In the genomic region with DNA sequence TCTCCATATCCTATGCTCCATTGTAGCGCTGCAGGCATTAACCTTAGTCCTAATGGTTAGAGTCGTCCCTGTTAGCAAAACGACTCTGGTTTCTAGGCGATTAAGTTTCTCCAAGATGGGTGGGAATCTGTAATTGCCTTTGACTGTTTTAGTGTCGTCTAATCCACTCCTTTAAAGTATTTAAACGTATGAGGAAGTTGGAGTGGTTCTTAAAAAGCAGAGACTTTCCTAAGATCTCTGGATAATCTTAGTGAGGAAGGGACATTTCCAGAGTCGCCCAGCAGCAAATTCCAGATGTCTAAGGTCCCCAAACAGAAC, we compare ENCODE assay signal across 1 cellular context.
TF ChIP-seq lines count a peak whose summit lies in the region.

No MANE protein-coding gene starts in this region.

TF ChIP-seq in SK-N-SH treated with all-trans-retinoic acid at 6 μM for 48 hours, 23 proteins besides CTCF, POLR2A, EP300 and RAD21 (continued from another document):
- TF ChIP-seq, protein P1, sequence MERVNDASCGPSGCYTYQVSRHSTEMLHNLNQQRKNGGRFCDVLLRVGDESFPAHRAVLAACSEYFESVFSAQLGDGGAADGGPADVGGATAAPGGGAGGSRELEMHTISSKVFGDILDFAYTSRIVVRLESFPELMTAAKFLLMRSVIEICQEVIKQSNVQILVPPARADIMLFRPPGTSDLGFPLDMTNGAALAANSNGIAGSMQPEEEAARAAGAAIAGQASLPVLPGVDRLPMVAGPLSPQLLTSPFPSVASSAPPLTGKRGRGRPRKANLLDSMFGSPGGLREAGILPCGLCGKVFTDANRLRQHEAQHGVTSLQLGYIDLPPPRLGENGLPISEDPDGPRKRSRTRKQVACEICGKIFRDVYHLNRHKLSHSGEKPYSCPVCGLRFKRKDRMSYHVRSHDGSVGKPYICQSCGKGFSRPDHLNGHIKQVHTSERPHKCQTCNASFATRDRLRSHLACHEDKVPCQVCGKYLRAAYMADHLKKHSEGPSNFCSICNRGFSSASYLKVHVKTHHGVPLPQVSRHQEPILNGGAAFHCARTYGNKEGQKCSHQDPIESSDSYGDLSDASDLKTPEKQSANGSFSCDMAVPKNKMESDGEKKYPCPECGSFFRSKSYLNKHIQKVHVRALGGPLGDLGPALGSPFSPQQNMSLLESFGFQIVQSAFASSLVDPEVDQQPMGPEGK (CRISPR knock-in tag; IDR thresholded peaks at IDR 0.05; ENCODE audit: borderline replicate concordance) = no peak
- no peak for TF ChIP-seq BACH2 (CRISPR knock-in tag; IDR thresholded peaks at IDR 0.05; ENCODE audit: borderline replicate concordance)
